16 cellular contexts compared by ENCODE assay signal in the genomic region with DNA sequence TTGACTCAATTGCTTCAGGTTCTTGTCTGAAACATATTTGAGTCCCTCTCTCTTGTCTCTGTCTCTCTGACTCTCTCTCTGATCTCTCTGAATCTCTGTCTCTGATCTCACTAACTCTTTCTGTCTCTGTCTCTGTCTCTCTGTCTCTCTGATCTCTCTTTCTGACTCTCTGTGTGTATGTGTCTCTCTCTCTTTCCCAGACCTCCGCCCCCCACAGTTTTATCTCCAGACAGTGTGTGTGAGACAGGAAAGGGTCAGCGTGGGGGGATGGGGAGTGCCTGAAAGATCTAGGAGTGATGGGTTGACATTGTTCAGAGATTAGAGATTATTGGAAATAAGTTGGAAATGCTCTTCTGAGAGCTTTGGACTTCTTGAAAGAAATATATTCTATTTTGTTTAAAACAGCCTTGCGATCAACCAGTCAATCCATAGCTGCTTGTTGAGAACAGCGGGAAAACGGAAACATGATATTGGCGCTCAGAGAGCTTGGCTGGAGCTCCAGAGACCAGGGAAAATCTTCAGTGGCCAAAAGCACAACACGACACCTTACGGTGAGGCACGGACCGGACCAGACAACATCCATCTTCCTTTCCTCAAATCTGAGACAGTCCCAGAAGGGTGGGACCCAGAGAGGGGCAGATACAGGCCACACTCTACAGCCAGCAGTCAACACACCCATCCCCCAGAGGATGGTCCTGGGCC. TPM values are rescaled to one million over a fixed set of nuclear protein-coding genes. Genes with fewer than 3 reads are reported as not detected.
DNase-seq lines count a peak whose midpoint lies in the region; ATAC-seq and TF ChIP-seq lines count a peak whose summit lies in the region.
"Had no signal": no experiment of that assay in that cellular context is flagged by ENCODE, and none has a peak within 500 bp of the region (broad histone marks: within the 10 kb centered on the region; RNA-seq: fewer than 3 reads in every experiment).

No MANE protein-coding gene starts in this region.

- H3K4me1 ChIP-seq in GM23248 (ENCODE audit: insufficient read depth) (peaks cover 45% of the 10 kb centered on the region), SJSA1 (replicated peaks) (peaks cover 46% of the 10 kb centered on the region), trophoblast cell (ENCODE audit: control insufficient read depth in 1 of 2, insufficient read depth in 2 of 2, low read length in 2 of 2) (peaks cover 62 to 63% of the 10 kb centered on the region in 2 experiments)
- H3K4me1 ChIP-seq: right lobe of liver had no signal

- H3K9me3 ChIP-seq in GM23248 (ENCODE audit: low read depth) (no peaks in the 10 kb centered on the region), SJSA1 (replicated peaks) (no peaks in the 10 kb centered on the region), trophoblast cell (ENCODE audit: insufficient read depth, low read depth, low read length) (peaks cover 2% of the 10 kb centered on the region)
- H3K9me3 ChIP-seq: right lobe of liver had no signal

- H2AK5ac ChIP-seq in trophoblast cell (ENCODE audit: low read length) = peak overlapping the region; percentile 23

- H3K27ac ChIP-seq in GM23248 (peak overlapping the region; percentile 77), SJSA1 (peak overlapping the region; percentile 53), trophoblast cell (ENCODE audit: low read depth, low read length) (peak overlapping the region; percentile 68)
- H3K27ac ChIP-seq: right lobe of liver had no signal

- H2BK12ac ChIP-seq in trophoblast cell (ENCODE audit: low read length) = peak overlapping the region; percentile 58

- H3K36me3 Mint-ChIP-seq in glutamatergic neuron (ENCODE audit: unreplicated experiment) (no peaks in the 10 kb centered on the region), immature natural killer cell (no peaks in the 10 kb centered on the region)
- no peaks in the 10 kb centered on the region for H3K36me3 Mint-ChIP-seq in activated CD8-positive, alpha-beta T cell treated with anti-CD3 and anti-CD28 coated beads for 36 hours (ENCODE audit: low read depth)
- H3K36me3 Mint-ChIP-seq: naive B cell had no signal

- no peak overlapping the region for H3K23ac ChIP-seq in trophoblast cell (ENCODE audit: low read length)

- H3K4me3 Mint-ChIP-seq in glutamatergic neuron (ENCODE audit: unreplicated experiment) = no peak overlapping the region
- no peak overlapping the region for H3K4me3 Mint-ChIP-seq in immature natural killer cell
- no peak overlapping the region for H3K4me3 Mint-ChIP-seq in activated CD8-positive, alpha-beta T cell treated with anti-CD3 and anti-CD28 coated beads for 36 hours
- H3K4me3 Mint-ChIP-seq: naive B cell; stimulated activated naive CD8-positive, alpha-beta T cell treated with anti-CD3 and anti-CD28 coated beads, Interleukin-15, Interleukin-2, amounts not matched to agents 100 ng/mL and 50 ng/mL, for 24 hours had no signal

- WGBS in GM23248 (ENCODE audit: low coverage in 1 of 2, low lambda C conversion rate in 2 of 2, missing lambda C conversion rate in 2 of 2), 2 experiments = 85 to 88% methylated on average over 10 of the region's 10 CpGs
- no CpG with 5 or more reads among the region's 10 CpGs for whole genome bisulfite sequencing in trophoblast cell (ENCODE audit: extremely low coverage, insufficient coverage, insufficient read length)

- H4K20me1 ChIP-seq in GM23248 (ENCODE audit: insufficient read depth) = no peaks in the 10 kb centered on the region

- H3K9ac ChIP-seq in GM23248 (peak overlapping the region; percentile 50), trophoblast cell (ENCODE audit: low read length) (no peak overlapping the region)

- peak overlapping the region; percentile 33 for H4K12ac ChIP-seq in trophoblast cell (ENCODE audit: low read depth, low read length)

- H3K4me1 Mint-ChIP-seq in glutamatergic neuron (ENCODE audit: low read depth, unreplicated experiment) = peaks cover 11% of the 10 kb centered on the region
- peaks cover 9 to 11% of the 10 kb centered on the region in 2 donors for H3K4me1 Mint-ChIP-seq in immature natural killer cell
- peaks cover 18% of the 10 kb centered on the region for H3K4me1 Mint-ChIP-seq in activated CD8-positive, alpha-beta T cell treated with anti-CD3 and anti-CD28 coated beads for 36 hours (ENCODE audit: low read depth)

- peak overlapping the region; percentile 75 for H3K4me2 ChIP-seq in GM23248 (ENCODE audit: unreplicated experiment)
- H3K4me2 ChIP-seq in trophoblast cell (ENCODE audit: low read length) = no peak overlapping the region

- peak overlapping the region; percentile 82 for H4K8ac ChIP-seq in trophoblast cell (ENCODE audit: low read depth, low read length)

- H3F3A ChIP-seq in GM23248 (ENCODE audit: insufficient read depth) = peaks cover 37% of the 10 kb centered on the region

- no peaks in the 10 kb centered on the region for H3K27me3 ChIP-seq in GM23248 (replicated peaks; ENCODE audit: insufficient read depth)
- no peaks in the 10 kb centered on the region for H3K27me3 ChIP-seq in SJSA1 (replicated peaks)
- H3K27me3 ChIP-seq in trophoblast cell (ENCODE audit: insufficient read depth, low read length) = no peaks in the 10 kb centered on the region
- H3K27me3 ChIP-seq: right lobe of liver had no signal

- H3K79me1 ChIP-seq in trophoblast cell (ENCODE audit: low read length) = peaks cover 87% of the 10 kb centered on the region

- H3K4me3 ChIP-seq in GM23248 (peak overlapping the region; percentile 53), SJSA1 (no peak overlapping the region), trophoblast cell (ENCODE audit: low read depth, low read length) (no peak overlapping the region)
- H3K4me3 ChIP-seq: right lobe of liver had no signal

- DNase-seq in GM23248 (no peak), SJSA1 (ENCODE audit: low read depth in 1 of 2, low spot score in 2 of 2) (no peak), glutamatergic neuron (peak; percentile 3), trophoblast cell (no peak), immature natural killer cell (no peak), NCI-H1694 (lab: John Stamatoyannopoulos, UW) (no peak)
- no peak for DNase-seq in activated CD8-positive, alpha-beta T cell treated with anti-CD3 and anti-CD28 coated beads for 36 hours
- DNase-seq: C1 segment of cervical spinal cord, cortex of kidney, DMS79 treated with DMSO at 0.1 percent for 48 hours, naive B cell, NCI-H146 had no signal

- no peaks in the 10 kb centered on the region for H3K79me2 ChIP-seq in GM23248 (ENCODE audit: insufficient read depth)
- H3K79me2 ChIP-seq in trophoblast cell (ENCODE audit: control insufficient read depth, insufficient read depth, low read length, poor library complexity) = peaks cover 34% of the 10 kb centered on the region

- H3K27me3 Mint-ChIP-seq in glutamatergic neuron (ENCODE audit: unreplicated experiment) = peaks cover 2% of the 10 kb centered on the region
- H3K27me3 Mint-ChIP-seq in immature natural killer cell (ENCODE audit: low read depth in 3 of 3) = peaks cover 0 to 3% (median 2%) of the 10 kb centered on the region in 3 donors
- no peaks in the 10 kb centered on the region for H3K27me3 Mint-ChIP-seq in activated CD8-positive, alpha-beta T cell treated with anti-CD3 and anti-CD28 coated beads for 36 hours

- H3K9me2 ChIP-seq in GM23248 (ENCODE audit: insufficient read depth) = no peaks in the 10 kb centered on the region

- no peak for TF ChIP-seq CTCF in glutamatergic neuron (IDR thresholded peaks at IDR 0.05; ENCODE audit: partially characterized antibody, unreplicated experiment)
- no peak for TF ChIP-seq CTCF in activated CD8-positive, alpha-beta T cell treated with anti-CD3 and anti-CD28 coated beads for 36 hours (IDR thresholded peaks at IDR 0.05)

- H2AFZ ChIP-seq in GM23248 (peak overlapping the region; percentile 59; the same call in 1 of the 2 replicates), trophoblast cell (ENCODE audit: insufficient read depth, low read length, poor library complexity) (no peak overlapping the region)

- H2BK5ac ChIP-seq in trophoblast cell (ENCODE audit: low read depth, low read length, poor library complexity) = peak overlapping the region; percentile 93

- H2BK120ac ChIP-seq in trophoblast cell (ENCODE audit: insufficient read depth, low read length, poor library complexity) = peak overlapping the region; percentile 98

- H3K9me3 Mint-ChIP-seq in glutamatergic neuron (ENCODE audit: unreplicated experiment) (peaks cover 3% of the 10 kb centered on the region), immature natural killer cell (no peaks in the 10 kb centered on the region)
- no peaks in the 10 kb centered on the region for H3K9me3 Mint-ChIP-seq in activated CD8-positive, alpha-beta T cell treated with anti-CD3 and anti-CD28 coated beads for 36 hours
- H3K9me3 Mint-ChIP-seq: naive B cell; stimulated activated naive CD8-positive, alpha-beta T cell treated with anti-CD3 and anti-CD28 coated beads, Interleukin-15, Interleukin-2, amounts not matched to agents 100 ng/mL and 50 ng/mL, for 24 hours had no signal

- H3K27ac Mint-ChIP-seq in glutamatergic neuron (ENCODE audit: unreplicated experiment) (no peak overlapping the region), immature natural killer cell (no peak overlapping the region)
- H3K27ac Mint-ChIP-seq in activated CD8-positive, alpha-beta T cell treated with anti-CD3 and anti-CD28 coated beads for 36 hours = no peak overlapping the region
- H3K27ac Mint-ChIP-seq: naive B cell; stimulated activated naive CD8-positive, alpha-beta T cell treated with anti-CD3 and anti-CD28 coated beads, Interleukin-15, Interleukin-2, amounts not matched to agents 100 ng/mL and 50 ng/mL, for 24 hours had no signal

- peak overlapping the region; percentile 18 for H3K18ac ChIP-seq in trophoblast cell (ENCODE audit: low read length)

- peak overlapping the region; percentile 79 for H4K91ac ChIP-seq in trophoblast cell (ENCODE audit: low read depth, low read length)

- POLR2A ChIA-PET in activated CD8-positive, alpha-beta T cell treated with anti-CD3 and anti-CD28 coated beads for 36 hours (lab: Charles Lee) = interaction anchor here (0.9 kb wide), 1 partner anchor 19 kb away, joined by 3 read pairs; no protein-coding TSS in a partner anchor

- H3K4ac ChIP-seq in trophoblast cell (ENCODE audit: low read depth, low read length) = peak overlapping the region; percentile 9

- H3K36me3 ChIP-seq in GM23248 (ENCODE audit: low read depth) (no peaks in the 10 kb centered on the region), SJSA1 (no peaks in the 10 kb centered on the region), trophoblast cell (ENCODE audit: control insufficient read depth in 1 of 2, insufficient read depth in 2 of 2, low read length in 2 of 2) (no peaks in the 10 kb centered on the region)
- H3K36me3 ChIP-seq: right lobe of liver had no signal

- ATAC-seq in GM21515 (IDR thresholded peaks at IDR 0.05; ENCODE audit: unreplicated experiment) = no peak
- ATAC-seq in activated CD8-positive, alpha-beta T cell treated with anti-CD3 and anti-CD28 coated beads for 36 hours = no peak
- ATAC-seq: right lobe of liver had no signal

- intact Hi-C loops in activated CD8-positive, alpha-beta T cell treated with anti-CD3 and anti-CD28 coated beads for 36 hours (cut with micrococcal nuclease) = no loop called here

- in situ Hi-C loops in GM23248 (cut with MboI) = no loop called here

- CTCF ChIA-PET in activated CD8-positive, alpha-beta T cell treated with anti-CD3 and anti-CD28 coated beads for 36 hours (lab: Charles Lee) = no interaction called here

- peak overlapping the region; percentile 96 for H3K14ac ChIP-seq in trophoblast cell (ENCODE audit: low read length)

RNA-seq across cellular contexts. Expression of a gene that starts 35.5 kb away (rescaled TPM):
- total RNA-seq in GM23248 (2014; rRNA removed; shearing (Covaris generic)) = not detected in 2 replicates
- not detected in 2 replicates for polyA plus RNA-seq in GM23248 (2016; fragmentation: Nextera tagmentation; extraction: Ambion mirVana)
- not detected in 2 replicates for total RNA-seq in SJSA1 (2014; rRNA removed; shearing (Covaris generic))
- not detected for total RNA-seq in glutamatergic neuron (ENCODE audit: unreplicated experiment)
- polyA plus RNA-seq in trophoblast cell (2013) = not detected in 2 replicates
- polyA plus RNA-seq in immature natural killer cell = not detected
- not detected for total RNA-seq in activated CD8-positive, alpha-beta T cell treated with anti-CD3 and anti-CD28 coated beads for 36 hours
- total RNA-seq: fibroblast of villous mesenchyme had no signal
